Comparison of ENCODE assay signal across 1 cellular context in the genomic region with DNA sequence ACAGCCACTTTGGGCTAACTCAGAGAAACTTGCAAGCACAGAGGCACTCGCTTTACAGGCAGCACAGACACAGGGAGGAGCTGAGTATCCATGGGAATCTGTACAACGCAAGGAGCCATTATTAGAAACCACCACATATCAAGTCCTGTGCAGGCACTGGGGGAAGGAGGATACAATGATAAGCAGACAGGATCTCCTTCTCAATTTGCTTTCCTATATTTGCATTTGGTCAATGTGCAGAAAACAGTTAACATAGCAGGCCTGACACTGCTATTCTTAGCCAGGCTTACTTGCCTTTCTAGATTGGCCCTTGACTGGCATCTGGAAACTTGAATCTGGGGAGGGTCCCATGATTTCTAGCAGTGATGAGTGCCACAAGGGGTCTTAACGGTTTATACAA.
TF ChIP-seq lines count a peak whose summit lies in the region.

No MANE protein-coding gene starts in this region.

TF ChIP-seq in K562, 482 proteins besides CTCF, POLR2A, EP300 and RAD21 (continued from another document and continues in another):
- TF ChIP-seq, protein P1, sequence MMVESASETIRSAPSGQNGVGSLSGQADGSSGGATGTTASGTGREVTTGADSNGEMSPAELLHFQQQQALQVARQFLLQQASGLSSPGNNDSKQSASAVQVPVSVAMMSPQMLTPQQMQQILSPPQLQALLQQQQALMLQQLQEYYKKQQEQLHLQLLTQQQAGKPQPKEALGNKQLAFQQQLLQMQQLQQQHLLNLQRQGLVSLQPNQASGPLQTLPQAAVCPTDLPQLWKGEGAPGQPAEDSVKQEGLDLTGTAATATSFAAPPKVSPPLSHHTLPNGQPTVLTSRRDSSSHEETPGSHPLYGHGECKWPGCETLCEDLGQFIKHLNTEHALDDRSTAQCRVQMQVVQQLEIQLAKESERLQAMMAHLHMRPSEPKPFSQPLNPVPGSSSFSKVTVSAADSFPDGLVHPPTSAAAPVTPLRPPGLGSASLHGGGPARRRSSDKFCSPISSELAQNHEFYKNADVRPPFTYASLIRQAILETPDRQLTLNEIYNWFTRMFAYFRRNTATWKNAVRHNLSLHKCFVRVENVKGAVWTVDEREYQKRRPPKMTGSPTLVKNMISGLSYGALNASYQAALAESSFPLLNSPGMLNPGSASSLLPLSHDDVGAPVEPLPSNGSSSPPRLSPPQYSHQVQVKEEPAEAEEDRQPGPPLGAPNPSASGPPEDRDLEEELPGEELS (CRISPR knock-in tag; IDR thresholded peaks at IDR 0.05; ENCODE audit: borderline replicate concordance) = no peak
- TF ChIP-seq, protein P2, sequence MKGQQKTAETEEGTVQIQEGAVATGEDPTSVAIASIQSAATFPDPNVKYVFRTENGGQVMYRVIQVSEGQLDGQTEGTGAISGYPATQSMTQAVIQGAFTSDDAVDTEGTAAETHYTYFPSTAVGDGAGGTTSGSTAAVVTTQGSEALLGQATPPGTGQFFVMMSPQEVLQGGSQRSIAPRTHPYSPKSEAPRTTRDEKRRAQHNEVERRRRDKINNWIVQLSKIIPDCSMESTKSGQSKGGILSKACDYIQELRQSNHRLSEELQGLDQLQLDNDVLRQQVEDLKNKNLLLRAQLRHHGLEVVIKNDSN (CRISPR knock-in tag; IDR thresholded peaks at IDR 0.05) = no peak
- TF ChIP-seq HNRNPH1 (optimal IDR thresholded peaks at IDR 0.05; ENCODE audit: low read depth, low read length) = no peak
- TF ChIP-seq NUFIP1 (IDR thresholded peaks at IDR 0.05; ENCODE audit: partially characterized antibody) = no peak
- TF ChIP-seq ZNF644 (tag; IDR thresholded peaks at IDR 0.05; ENCODE audit: low read depth) = peak; percentile 79
- no peak for TF ChIP-seq ZNF668 (CRISPR knock-in tag; IDR thresholded peaks at IDR 0.05)
- TF ChIP-seq DIDO1 (tag; IDR thresholded peaks at IDR 0.05; ENCODE audit: low read depth) = no peak
- TF ChIP-seq NCOA6 (IDR thresholded peaks at IDR 0.05) = no peak
- no peak for TF ChIP-seq NFRKB (IDR thresholded peaks at IDR 0.05; ENCODE audit: low read depth)
- no peak for TF ChIP-seq NR2C2 (CRISPR knock-in tag; IDR thresholded peaks at IDR 0.05)
- TF ChIP-seq NR2C2 (tag; IDR thresholded peaks at IDR 0.05) = no peak
- peak; percentile 61 for TF ChIP-seq ZFX (CRISPR knock-in tag; IDR thresholded peaks at IDR 0.05)
- TF ChIP-seq BRF1 (IDR thresholded peaks at IDR 0.05; ENCODE audit: borderline replicate concordance, extremely low read depth, insufficient read length) = no peak
- TF ChIP-seq, protein P3, sequence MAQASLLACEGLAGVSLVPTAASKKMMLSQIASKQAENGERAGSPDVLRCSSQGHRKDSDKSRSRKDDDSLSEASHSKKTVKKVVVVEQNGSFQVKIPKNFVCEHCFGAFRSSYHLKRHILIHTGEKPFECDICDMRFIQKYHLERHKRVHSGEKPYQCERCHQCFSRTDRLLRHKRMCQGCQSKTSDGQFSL (CRISPR knock-in tag; IDR thresholded peaks at IDR 0.05) = no peak
- TF ChIP-seq, protein P3 (tag; IDR thresholded peaks at IDR 0.05) = no peak
- TF ChIP-seq RFX7 (CRISPR knock-in tag; IDR thresholded peaks at IDR 0.05) = no peak
- TF ChIP-seq GTF2F1 (IDR thresholded peaks at IDR 0.05; ENCODE audit: low read depth, low read length) = no peak
- TF ChIP-seq KLF10 (CRISPR knock-in tag; IDR thresholded peaks at IDR 0.05) = no peak
- peak; percentile 92 for TF ChIP-seq RUNX1 (IDR thresholded peaks at IDR 0.05; ENCODE audit: low read depth)
- TF ChIP-seq KDM5B (IDR thresholded peaks at IDR 0.05; ENCODE audit: insufficient replicate concordance, low read depth, low read length) = no peak
- no peak for TF ChIP-seq CREBBP (IDR thresholded peaks at IDR 0.05; ENCODE audit: low read depth, low read length)
- TF ChIP-seq SLC30A9 (CRISPR knock-in tag; IDR thresholded peaks at IDR 0.05) = no peak
- TF ChIP-seq SRSF3 (IDR thresholded peaks at IDR 0.05; ENCODE audit: insufficient read depth, low read length) = no peak
- TF ChIP-seq, protein P4, sequence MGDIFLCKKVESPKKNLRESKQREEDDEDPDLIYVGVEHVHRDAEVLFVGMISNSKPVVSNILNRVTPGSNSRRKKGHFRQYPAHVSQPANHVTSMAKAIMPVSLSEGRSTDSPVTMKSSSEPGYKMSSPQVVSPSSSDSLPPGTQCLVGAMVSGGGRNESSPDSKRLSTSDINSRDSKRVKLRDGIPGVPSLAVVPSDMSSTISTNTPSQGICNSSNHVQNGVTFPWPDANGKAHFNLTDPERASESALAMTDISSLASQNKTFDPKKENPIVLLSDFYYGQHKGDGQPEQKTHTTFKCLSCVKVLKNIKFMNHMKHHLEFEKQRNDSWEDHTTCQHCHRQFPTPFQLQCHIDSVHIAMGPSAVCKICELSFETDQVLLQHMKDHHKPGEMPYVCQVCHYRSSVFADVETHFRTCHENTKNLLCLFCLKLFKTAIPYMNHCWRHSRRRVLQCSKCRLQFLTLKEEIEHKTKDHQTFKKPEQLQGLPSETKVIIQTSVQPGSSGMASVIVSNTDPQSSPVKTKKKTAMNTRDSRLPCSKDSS (IDR thresholded peaks at IDR 0.05; ENCODE audit: low read depth, partially characterized antibody) = no peak
- no peak for TF ChIP-seq ZNF253 (CRISPR knock-in tag; conservative IDR thresholded peaks at IDR 0.05)
- TF ChIP-seq RBBP5 (IDR thresholded peaks at IDR 0.05; ENCODE audit: borderline replicate concordance, insufficient read depth, low read length, poor library complexity, severe bottlenecking) = no peak
- TF ChIP-seq, protein P5, sequence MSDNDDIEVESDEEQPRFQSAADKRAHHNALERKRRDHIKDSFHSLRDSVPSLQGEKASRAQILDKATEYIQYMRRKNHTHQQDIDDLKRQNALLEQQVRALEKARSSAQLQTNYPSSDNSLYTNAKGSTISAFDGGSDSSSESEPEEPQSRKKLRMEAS (CRISPR knock-in tag; IDR thresholded peaks at IDR 0.05) = peak; percentile 45; the same call in 1 of the 2 replicates
- TF ChIP-seq, protein P6, sequence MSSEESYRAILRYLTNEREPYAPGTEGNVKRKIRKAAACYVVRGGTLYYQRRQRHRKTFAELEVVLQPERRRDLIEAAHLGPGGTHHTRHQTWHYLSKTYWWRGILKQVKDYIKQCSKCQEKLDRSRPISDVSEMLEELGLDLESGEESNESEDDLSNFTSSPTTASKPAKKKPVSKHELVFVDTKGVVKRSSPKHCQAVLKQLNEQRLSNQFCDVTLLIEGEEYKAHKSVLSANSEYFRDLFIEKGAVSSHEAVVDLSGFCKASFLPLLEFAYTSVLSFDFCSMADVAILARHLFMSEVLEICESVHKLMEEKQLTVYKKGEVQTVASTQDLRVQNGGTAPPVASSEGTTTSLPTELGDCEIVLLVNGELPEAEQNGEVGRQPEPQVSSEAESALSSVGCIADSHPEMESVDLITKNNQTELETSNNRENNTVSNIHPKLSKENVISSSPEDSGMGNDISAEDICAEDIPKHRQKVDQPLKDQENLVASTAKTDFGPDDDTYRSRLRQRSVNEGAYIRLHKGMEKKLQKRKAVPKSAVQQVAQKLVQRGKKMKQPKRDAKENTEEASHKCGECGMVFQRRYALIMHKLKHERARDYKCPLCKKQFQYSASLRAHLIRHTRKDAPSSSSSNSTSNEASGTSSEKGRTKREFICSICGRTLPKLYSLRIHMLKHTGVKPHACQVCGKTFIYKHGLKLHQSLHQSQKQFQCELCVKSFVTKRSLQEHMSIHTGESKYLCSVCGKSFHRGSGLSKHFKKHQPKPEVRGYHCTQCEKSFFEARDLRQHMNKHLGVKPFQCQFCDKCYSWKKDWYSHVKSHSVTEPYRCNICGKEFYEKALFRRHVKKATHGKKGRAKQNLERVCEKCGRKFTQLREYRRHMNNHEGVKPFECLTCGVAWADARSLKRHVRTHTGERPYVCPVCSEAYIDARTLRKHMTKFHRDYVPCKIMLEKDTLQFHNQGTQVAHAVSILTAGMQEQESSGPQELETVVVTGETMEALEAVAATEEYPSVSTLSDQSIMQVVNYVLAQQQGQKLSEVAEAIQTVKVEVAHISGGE (CRISPR knock-in tag; IDR thresholded peaks at IDR 0.05) = peak in 1 of 3 experiments; percentile 78; a peak in 2 of 6 replicates
- no peak for TF ChIP-seq ZNF165 (CRISPR knock-in tag; IDR thresholded peaks at IDR 0.05; ENCODE audit: borderline replicate concordance)
- TF ChIP-seq RBM39 (optimal IDR thresholded peaks at IDR 0.05; ENCODE audit: low read depth, low read length) = no peak
- no peak for TF ChIP-seq XRCC4 (IDR thresholded peaks at IDR 0.05; ENCODE audit: extremely low read depth, insufficient read depth, insufficient read length)
- TF ChIP-seq, protein P7, sequence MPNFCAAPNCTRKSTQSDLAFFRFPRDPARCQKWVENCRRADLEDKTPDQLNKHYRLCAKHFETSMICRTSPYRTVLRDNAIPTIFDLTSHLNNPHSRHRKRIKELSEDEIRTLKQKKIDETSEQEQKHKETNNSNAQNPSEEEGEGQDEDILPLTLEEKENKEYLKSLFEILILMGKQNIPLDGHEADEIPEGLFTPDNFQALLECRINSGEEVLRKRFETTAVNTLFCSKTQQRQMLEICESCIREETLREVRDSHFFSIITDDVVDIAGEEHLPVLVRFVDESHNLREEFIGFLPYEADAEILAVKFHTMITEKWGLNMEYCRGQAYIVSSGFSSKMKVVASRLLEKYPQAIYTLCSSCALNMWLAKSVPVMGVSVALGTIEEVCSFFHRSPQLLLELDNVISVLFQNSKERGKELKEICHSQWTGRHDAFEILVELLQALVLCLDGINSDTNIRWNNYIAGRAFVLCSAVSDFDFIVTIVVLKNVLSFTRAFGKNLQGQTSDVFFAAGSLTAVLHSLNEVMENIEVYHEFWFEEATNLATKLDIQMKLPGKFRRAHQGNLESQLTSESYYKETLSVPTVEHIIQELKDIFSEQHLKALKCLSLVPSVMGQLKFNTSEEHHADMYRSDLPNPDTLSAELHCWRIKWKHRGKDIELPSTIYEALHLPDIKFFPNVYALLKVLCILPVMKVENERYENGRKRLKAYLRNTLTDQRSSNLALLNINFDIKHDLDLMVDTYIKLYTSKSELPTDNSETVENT (CRISPR knock-in tag; IDR thresholded peaks at IDR 0.05) = no peak
- no peak for TF ChIP-seq SMARCA5 (IDR thresholded peaks at IDR 0.05)
- 0 out of 4 replicates have a peak, but pooled peaks of 1 of the 2 experiments have one; percentile 2 for TF ChIP-seq SIN3A (IDR thresholded peaks at IDR 0.05; ENCODE audit: borderline replicate concordance in 2 of 2, control insufficient read depth in 1 of 2, low read depth in 2 of 2, low read length in 2 of 2)
- TF ChIP-seq, protein P8, sequence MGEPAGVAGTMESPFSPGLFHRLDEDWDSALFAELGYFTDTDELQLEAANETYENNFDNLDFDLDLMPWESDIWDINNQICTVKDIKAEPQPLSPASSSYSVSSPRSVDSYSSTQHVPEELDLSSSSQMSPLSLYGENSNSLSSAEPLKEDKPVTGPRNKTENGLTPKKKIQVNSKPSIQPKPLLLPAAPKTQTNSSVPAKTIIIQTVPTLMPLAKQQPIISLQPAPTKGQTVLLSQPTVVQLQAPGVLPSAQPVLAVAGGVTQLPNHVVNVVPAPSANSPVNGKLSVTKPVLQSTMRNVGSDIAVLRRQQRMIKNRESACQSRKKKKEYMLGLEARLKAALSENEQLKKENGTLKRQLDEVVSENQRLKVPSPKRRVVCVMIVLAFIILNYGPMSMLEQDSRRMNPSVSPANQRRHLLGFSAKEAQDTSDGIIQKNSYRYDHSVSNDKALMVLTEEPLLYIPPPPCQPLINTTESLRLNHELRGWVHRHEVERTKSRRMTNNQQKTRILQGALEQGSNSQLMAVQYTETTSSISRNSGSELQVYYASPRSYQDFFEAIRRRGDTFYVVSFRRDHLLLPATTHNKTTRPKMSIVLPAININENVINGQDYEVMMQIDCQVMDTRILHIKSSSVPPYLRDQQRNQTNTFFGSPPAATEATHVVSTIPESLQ (CRISPR knock-in tag; IDR thresholded peaks at IDR 0.05) = no peak
- TF ChIP-seq ZNF436 (CRISPR knock-in tag; IDR thresholded peaks at IDR 0.05) = no peak
- peak; percentile 93 to 94 for TF ChIP-seq ARNT (IDR thresholded peaks at IDR 0.05)
- TF ChIP-seq, protein P9, sequence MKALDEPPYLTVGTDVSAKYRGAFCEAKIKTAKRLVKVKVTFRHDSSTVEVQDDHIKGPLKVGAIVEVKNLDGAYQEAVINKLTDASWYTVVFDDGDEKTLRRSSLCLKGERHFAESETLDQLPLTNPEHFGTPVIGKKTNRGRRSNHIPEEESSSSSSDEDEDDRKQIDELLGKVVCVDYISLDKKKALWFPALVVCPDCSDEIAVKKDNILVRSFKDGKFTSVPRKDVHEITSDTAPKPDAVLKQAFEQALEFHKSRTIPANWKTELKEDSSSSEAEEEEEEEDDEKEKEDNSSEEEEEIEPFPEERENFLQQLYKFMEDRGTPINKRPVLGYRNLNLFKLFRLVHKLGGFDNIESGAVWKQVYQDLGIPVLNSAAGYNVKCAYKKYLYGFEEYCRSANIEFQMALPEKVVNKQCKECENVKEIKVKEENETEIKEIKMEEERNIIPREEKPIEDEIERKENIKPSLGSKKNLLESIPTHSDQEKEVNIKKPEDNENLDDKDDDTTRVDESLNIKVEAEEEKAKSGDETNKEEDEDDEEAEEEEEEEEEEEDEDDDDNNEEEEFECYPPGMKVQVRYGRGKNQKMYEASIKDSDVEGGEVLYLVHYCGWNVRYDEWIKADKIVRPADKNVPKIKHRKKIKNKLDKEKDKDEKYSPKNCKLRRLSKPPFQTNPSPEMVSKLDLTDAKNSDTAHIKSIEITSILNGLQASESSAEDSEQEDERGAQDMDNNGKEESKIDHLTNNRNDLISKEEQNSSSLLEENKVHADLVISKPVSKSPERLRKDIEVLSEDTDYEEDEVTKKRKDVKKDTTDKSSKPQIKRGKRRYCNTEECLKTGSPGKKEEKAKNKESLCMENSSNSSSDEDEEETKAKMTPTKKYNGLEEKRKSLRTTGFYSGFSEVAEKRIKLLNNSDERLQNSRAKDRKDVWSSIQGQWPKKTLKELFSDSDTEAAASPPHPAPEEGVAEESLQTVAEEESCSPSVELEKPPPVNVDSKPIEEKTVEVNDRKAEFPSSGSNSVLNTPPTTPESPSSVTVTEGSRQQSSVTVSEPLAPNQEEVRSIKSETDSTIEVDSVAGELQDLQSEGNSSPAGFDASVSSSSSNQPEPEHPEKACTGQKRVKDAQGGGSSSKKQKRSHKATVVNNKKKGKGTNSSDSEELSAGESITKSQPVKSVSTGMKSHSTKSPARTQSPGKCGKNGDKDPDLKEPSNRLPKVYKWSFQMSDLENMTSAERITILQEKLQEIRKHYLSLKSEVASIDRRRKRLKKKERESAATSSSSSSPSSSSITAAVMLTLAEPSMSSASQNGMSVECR (CRISPR knock-in tag; IDR thresholded peaks at IDR 0.05) = no peak
- no peak for TF ChIP-seq ZNF212 (CRISPR knock-in tag; IDR thresholded peaks at IDR 0.05)
- TF ChIP-seq SRSF9 (IDR thresholded peaks at IDR 0.05; ENCODE audit: borderline replicate concordance, low read depth, low read length) = no peak
- TF ChIP-seq ZNF217 (CRISPR knock-in tag; IDR thresholded peaks at IDR 0.05) = no peak
- TF ChIP-seq ETS2 (tag; IDR thresholded peaks at IDR 0.05; ENCODE audit: borderline replicate concordance, poor library complexity, severe bottlenecking) = no peak
